21 cellular contexts compared by ENCODE assay signal in genomic region chr5:94113-94892, GRCh38. TPM values are rescaled to one million over a fixed set of nuclear protein-coding genes. Genes with fewer than 3 reads are reported as not detected.
DNase-seq lines count a peak whose midpoint lies in the region; ATAC-seq and TF ChIP-seq lines count a peak whose summit lies in the region.
"Had no signal": no experiment of that assay in that cellular context is flagged by ENCODE, and none has a peak within 500 bp of the region (broad histone marks: within the 10 kb centered on the region; RNA-seq: fewer than 3 reads in every experiment).

No MANE protein-coding gene starts in this region.

- no peaks in the 10 kb centered on the region for H3K36me3 Mint-ChIP-seq in glutamatergic neuron (ENCODE audit: unreplicated experiment)
- H3K36me3 Mint-ChIP-seq: CD8-positive, alpha-beta T cell had no signal

- H3K9ac ChIP-seq in BLaER1, result peak overlapping the region; percentile 78; the same call in 1 of the 2 replicates
- peak overlapping the region; percentile 50 for H3K9ac ChIP-seq in neuronal stem cell (ENCODE audit: low read depth, low read length, poor library complexity)
- H3K9ac ChIP-seq: SK-N-SH had no signal

- peak overlapping the region; percentile 79 for H3K4me2 ChIP-seq in BLaER1
- H3K4me2 ChIP-seq in neuronal stem cell (ENCODE audit: insufficient read depth, low read length, poor library complexity, severe bottlenecking), result peak overlapping the region; percentile 51
- H3K4me2 ChIP-seq: A549, SK-N-SH had no signal

- no peak overlapping the region for H3K4me3 ChIP-seq in BLaER1
- peak overlapping the region in 1 of 2 donors; percentile 15 for H3K4me3 ChIP-seq in neuronal stem cell (ENCODE audit: low read length in 2 of 2)
- H3K4me3 ChIP-seq: A549 had no signal

- H4K20me1 ChIP-seq in BLaER1, result peaks cover 60% of the 10 kb centered on the region

- peaks cover 47% of the 10 kb centered on the region for H3K36me3 ChIP-seq in BLaER1
- peaks cover 18 to 31% of the 10 kb centered on the region in 2 donors for H3K36me3 ChIP-seq in neuronal stem cell (replicated peaks in 1 of 2; ENCODE audit: control insufficient read depth in 2 of 2, insufficient read depth in 2 of 2, low read length in 2 of 2)

- TF ChIP-seq CTCF in GM13977 (IDR thresholded peaks at IDR 0.05; ENCODE audit: extremely low read depth, insufficient read depth, missing control alignments) (no peak), glutamatergic neuron (IDR thresholded peaks at IDR 0.05; ENCODE audit: partially characterized antibody, unreplicated experiment) (no peak)

- no peak overlapping the region for H2BK15ac ChIP-seq in neuronal stem cell (ENCODE audit: low read length)

- peaks cover 6% of the 10 kb centered on the region for H3K27me3 Mint-ChIP-seq in glutamatergic neuron (ENCODE audit: unreplicated experiment)

- peaks cover 18% of the 10 kb centered on the region for H3K4me1 Mint-ChIP-seq in glutamatergic neuron (ENCODE audit: low read depth, unreplicated experiment)

- peak; percentile 17 for DNase-seq in GM13977 (ENCODE audit: low spot score)
- DNase-seq in glutamatergic neuron, result peak; percentile 6
- DNase-seq in neuronal stem cell (ENCODE audit: low spot score), result no peak
- no peak for DNase-seq in NCI-H748 (lab: John Stamatoyannopoulos, UW; ENCODE audit: unreplicated experiment)
- DNase-seq in OCI-M2 (lab: John Stamatoyannopoulos, UW; ENCODE audit: unreplicated experiment), result no peak
- DNase-seq in DMS114 treated with DMSO at 0.1 percent for 48 hours (lab: John Stamatoyannopoulos, UW; ENCODE audit: unreplicated experiment), result no peak
- DNase-seq: DMS79; HCEC 1CT; MM.1S; NCI-H1092 treated with DMSO at 0.1 percent for 48 hours; NCI-H2081; NCI-H446 treated with DMSO at 0.1 percent for 48 hours; NCI-H69; NK-92 treated with Interleukin-12 subunit alpha and Interleukin-12 subunit beta, amount 100 ng/mL, for 24 hours; SHP77 treated with DMSO at 0.1 percent for 48 hours; SK-N-SH had no signal

- peak overlapping the region; percentile 64 for H3K4me3 Mint-ChIP-seq in glutamatergic neuron (ENCODE audit: unreplicated experiment)
- H3K4me3 Mint-ChIP-seq: CD8-positive, alpha-beta T cell; IgD-negative memory B cell had no signal

- no peak overlapping the region for H3K27ac Mint-ChIP-seq in glutamatergic neuron (ENCODE audit: unreplicated experiment)
- H3K27ac Mint-ChIP-seq: CD8-positive, alpha-beta T cell; IgD-negative memory B cell had no signal

- no peaks in the 10 kb centered on the region for H3K9me3 ChIP-seq in BLaER1
- H3K9me3 ChIP-seq in neuronal stem cell (replicated peaks in 1 of 2; ENCODE audit: control insufficient read depth in 2 of 2, insufficient read depth in 1 of 2, low read depth in 1 of 2, low read length in 2 of 2), result peaks cover 7 to 17% of the 10 kb centered on the region in 2 donors
- H3K9me3 ChIP-seq: A549, SK-N-SH had no signal

- no CpG with 5 or more reads among the region's 11 CpGs for WGBS in neuronal stem cell (ENCODE audit: extremely low coverage in 2 of 2, insufficient read length in 2 of 2, insufficient replicate concordance in 1 of 2), 2 donors

- H3K27ac ChIP-seq in BLaER1, result peak overlapping the region; percentile 71; the same call in 1 of the 2 replicates
- H3K27ac ChIP-seq in neuronal stem cell (replicated peaks; ENCODE audit: low read length), result no peak overlapping the region
- H3K27ac ChIP-seq: A549 had no signal

- no peak overlapping the region for H4K91ac ChIP-seq in neuronal stem cell (ENCODE audit: low read depth, low read length, poor library complexity)

- H3K4me1 ChIP-seq in BLaER1 (peaks cover 64% of the 10 kb centered on the region), neuronal stem cell (ENCODE audit: control insufficient read depth in 2 of 2, insufficient read depth in 1 of 2, low read depth in 1 of 2, low read length in 2 of 2) (peaks cover 4 to 23% of the 10 kb centered on the region in 2 donors)

- no peak overlapping the region for H3K23ac ChIP-seq in neuronal stem cell (ENCODE audit: low read depth, low read length, poor library complexity)

- peaks cover 13% of the 10 kb centered on the region for H3K79me1 ChIP-seq in neuronal stem cell (ENCODE audit: low read depth, low read length)

- H3K9me3 Mint-ChIP-seq in glutamatergic neuron (ENCODE audit: unreplicated experiment), result peaks cover 2% of the 10 kb centered on the region
- H3K9me3 Mint-ChIP-seq: CD8-positive, alpha-beta T cell had no signal

- no peak overlapping the region for H2AFZ ChIP-seq in neuronal stem cell (ENCODE audit: low read length)

- H2AK5ac ChIP-seq in neuronal stem cell (ENCODE audit: low read depth, low read length), result peak overlapping the region; percentile 54

- H2BK5ac ChIP-seq in neuronal stem cell (ENCODE audit: low read length), result no peak overlapping the region

- in situ Hi-C loops in GM13977 (cut with MboI; ENCODE audit: low pct_unique_long_range_greater_than_20kb, low sequenced_read_pairs, unreplicated experiment), result no loop called here

- peak overlapping the region; percentile 6 for H3K14ac ChIP-seq in neuronal stem cell (ENCODE audit: low read length)

- ATAC-seq in HG03460 (IDR thresholded peaks at IDR 0.05; ENCODE audit: unreplicated experiment), result no peak
- ATAC-seq: A549; CD8-positive, alpha-beta T cell had no signal

- H3K18ac ChIP-seq in neuronal stem cell (ENCODE audit: low read length), result peak overlapping the region; percentile 90

- H2BK120ac ChIP-seq in neuronal stem cell (ENCODE audit: low read depth, low read length), result no peak overlapping the region

- H2BK12ac ChIP-seq in neuronal stem cell (ENCODE audit: low read length), result no peak overlapping the region

- H3K4ac ChIP-seq in neuronal stem cell (ENCODE audit: low read length), result no peak overlapping the region

- H4K8ac ChIP-seq in neuronal stem cell (ENCODE audit: low read depth, low read length), result no peak overlapping the region

- H3K27me3 ChIP-seq in BLaER1, result no peaks in the 10 kb centered on the region
- no peaks in the 10 kb centered on the region for H3K27me3 ChIP-seq in neuronal stem cell (ENCODE audit: control insufficient read depth in 3 of 3, insufficient read depth in 3 of 3, low read depth in 1 of 3, low read length in 3 of 3)

RNA-seq across cellular contexts. Expression of gene PLEKHG4B, which starts 2.3 kb away (rescaled TPM):
- total RNA-seq in glutamatergic neuron (ENCODE audit: unreplicated experiment), result 49.4 TPM
- 46.5 TPM for polyA plus RNA-seq in neuronal stem cell (2013, experiment 1 of 2)
- polyA plus RNA-seq in neuronal stem cell (2013, experiment 2 of 2), result 48.4 TPM
- total RNA-seq: CD8-positive, alpha-beta T cell had no signal
- polyA plus RNA-seq: IgD-negative memory B cell had no signal

Comparison
In these comparisons a context has a peak if more than half of its experiments do, and no peak if none do; other contexts are left out.
1. DNase-seq: peak in GM13977 (single experiment) and glutamatergic neuron (single experiment); none in neuronal stem cell (single experiment), NCI-H748 (single experiment), OCI-M2 (single experiment) and DMS114 treated with DMSO at 0.1 percent for 48 hours (single experiment).